Comparison of ENCODE assay signal across 8 cellular contexts in the genomic region with DNA sequence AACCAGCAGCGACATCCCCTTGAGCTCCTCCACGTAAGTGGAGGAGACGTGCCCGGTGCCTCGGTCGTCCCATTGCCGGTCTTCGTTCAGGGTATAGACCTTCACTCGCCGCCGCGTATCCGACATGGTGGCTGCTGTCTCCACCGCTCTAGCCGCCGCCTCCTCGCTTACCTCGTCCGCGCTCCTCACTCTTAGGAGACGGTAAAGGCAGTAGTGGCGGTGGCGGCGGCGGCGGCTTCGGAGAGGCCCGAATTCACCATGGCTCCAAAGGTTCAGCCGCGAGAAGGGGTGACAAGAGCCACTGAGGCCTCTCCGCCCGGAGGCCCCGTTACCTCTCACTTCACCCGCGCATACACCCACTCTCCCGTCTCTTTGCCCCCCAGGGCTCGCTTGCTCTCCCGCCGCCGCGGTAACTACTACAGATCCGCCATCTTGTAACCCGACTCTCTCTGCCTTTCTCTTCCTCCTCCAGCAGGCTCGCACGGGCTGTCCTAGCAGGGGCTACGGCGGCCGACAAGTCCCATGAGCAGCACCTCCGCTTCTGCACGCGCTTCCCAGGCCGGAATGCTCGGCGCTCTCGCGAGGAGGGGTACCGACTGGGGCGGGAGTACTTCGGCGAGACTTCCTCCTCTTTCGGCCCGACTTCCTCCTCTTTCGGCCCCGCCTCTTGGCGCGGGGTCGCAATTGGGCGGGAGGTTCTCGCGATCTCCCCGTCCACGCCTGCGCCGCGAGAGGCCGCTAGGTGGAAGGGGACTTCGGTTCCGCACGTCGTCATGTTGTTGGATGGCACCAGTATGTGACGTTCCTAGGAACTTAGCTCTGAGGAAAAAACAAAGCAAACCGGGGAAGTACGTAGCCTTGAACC. TPM values are rescaled to one million over a fixed set of nuclear protein-coding genes. Genes with fewer than 3 reads are reported as not detected.
DNase-seq lines count a peak whose midpoint lies in the region; ATAC-seq and TF ChIP-seq lines count a peak whose summit lies in the region.

A gene (minus strand): TSS at position 463 of the 865 bp plus-strand sequence. CDS start 337 bp downstream, at position 126.

- H3K9me3 ChIP-seq in liver (ENCODE audit: control insufficient read depth in 4 of 4, low read length in 3 of 4), result no peaks in the 10 kb centered on the region

- H3K27me3 ChIP-seq in dorsolateral prefrontal cortex (no peaks in the 10 kb centered on the region), liver (ENCODE audit: control insufficient read depth in 4 of 4, insufficient read depth in 4 of 4, low read length in 3 of 4) (no peaks in the 10 kb centered on the region)

- H3K4me3 ChIP-seq in dorsolateral prefrontal cortex (peak within 1 kb of the TSS; percentile 63 to 100 (median 96)), liver (ENCODE audit: low read depth in 1 of 3, low read length in 3 of 3) (peak within 1 kb of the TSS; percentile 58 to 100 (median 99))

- under 1% methylated on average over 83 of the region's 83 CpGs for WGBS in liver

- H3K9ac ChIP-seq in liver (ENCODE audit: low read depth in 1 of 2, low read length in 2 of 2), result peak within 1 kb of the TSS; percentile 94 to 100

- TF ChIP-seq CTCF in dorsolateral prefrontal cortex (IDR thresholded peaks at IDR 0.05 in 54 of 56, conservative IDR thresholded peaks at IDR 0.05 in 2 of 56; ENCODE audit: low read depth in 1 of 56, partially characterized antibody in 56 of 56) (peak in 54 of 56 donors; percentile 13 to 75 (median 56)), liver (IDR thresholded peaks at IDR 0.05; ENCODE audit: low read depth, low read length, missing input control) (peak; percentile 42)

- H3K27ac ChIP-seq in dorsolateral prefrontal cortex (peak within 1 kb of the TSS; percentile 86 to 100 (median 96)), liver (ENCODE audit: low read depth in 1 of 2, low read length in 2 of 2) (peak within 1 kb of the TSS; percentile 96 to 99)

- peaks cover 6 to 37% (median 26%) of the 10 kb centered on the region in 4 donors for H3K4me1 ChIP-seq in liver (ENCODE audit: control insufficient read depth in 4 of 4, insufficient read depth in 4 of 4, low read length in 3 of 4)

- intact Hi-C loops in dorsolateral prefrontal cortex (cut with DNase I), result loop anchor here (1.0 to 5.0 kb wide), 3 partner anchors 75 to 385 kb away; a partner anchor contains a TSS

- ATAC-seq in GM19372 (IDR thresholded peaks at IDR 0.05; ENCODE audit: low read depth, unreplicated experiment), result peak; percentile 83
- ATAC-seq in HG03558 (IDR thresholded peaks at IDR 0.05; ENCODE audit: extremely low read depth, unreplicated experiment), result peak; percentile 63

- peaks cover 0 to 12% (median 5%) of the 10 kb centered on the region in 4 donors for H3K36me3 ChIP-seq in liver (ENCODE audit: control insufficient read depth in 4 of 4, insufficient read depth in 3 of 4, low read depth in 1 of 4, low read length in 3 of 4)

- DNase-seq in CD1c-positive myeloid dendritic cell (ENCODE audit: extremely low spot score) (peak; percentile 100), NCI-H748 (lab: John Stamatoyannopoulos, UW; ENCODE audit: unreplicated experiment) (peak; percentile 98), dorsolateral prefrontal cortex (peak; percentile 95 to 99 (median 98))
- DNase-seq in activated CD4-positive, alpha-beta T cell treated with anti-CD3 and anti-CD28 coated beads, Interleukin-2, amount 50 U/mL, for 24 hours (ENCODE audit: low read depth in 1 of 2, low spot score in 1 of 2), result peak; percentile 92 to 98
- peak; percentile 98 for DNase-seq in stimulated activated CD4-positive, alpha-beta T cell treated with anti-CD3 and anti-CD28 coated beads, Interleukin-4, amount 100 ng/mL, for 24 hours

- TF ChIP-seq RAD21 in liver (IDR thresholded peaks at IDR 0.05), result peak; percentile 8 to 26

TF ChIP-seq in liver, 16 proteins besides CTCF, POLR2A, EP300 and RAD21:
- TF ChIP-seq HNF4G (IDR thresholded peaks at IDR 0.05) (no peak), SP1 (IDR thresholded peaks at IDR 0.05) (peak; percentile 88), HNF4A (conservative IDR thresholded peaks at IDR 0.05) (peak; percentile 51 to 68), FOXA1 (IDR thresholded peaks at IDR 0.05) (peak; percentile 77), JUND (IDR thresholded peaks at IDR 0.05) (peak in 1 of 2 donors; percentile 56), NR2F2 (IDR thresholded peaks at IDR 0.05) (peak; percentile 45), GABPA (IDR thresholded peaks at IDR 0.05 in 1 of 2, conservative IDR thresholded peaks at IDR 0.05 in 1 of 2) (peak; percentile 61 to 93), FOXA2 (IDR thresholded peaks at IDR 0.05) (peak; percentile 56), EGR1 (IDR thresholded peaks at IDR 0.05; ENCODE audit: low read depth in 2 of 2) (peak; percentile 31 to 68), TAF1 (conservative IDR thresholded peaks at IDR 0.05) (peak; percentile 94), YY1 (IDR thresholded peaks at IDR 0.05) (peak; percentile 99), RXRA (IDR thresholded peaks at IDR 0.05) (peak; percentile 52 to 62)
- TF ChIP-seq, protein P1, sequence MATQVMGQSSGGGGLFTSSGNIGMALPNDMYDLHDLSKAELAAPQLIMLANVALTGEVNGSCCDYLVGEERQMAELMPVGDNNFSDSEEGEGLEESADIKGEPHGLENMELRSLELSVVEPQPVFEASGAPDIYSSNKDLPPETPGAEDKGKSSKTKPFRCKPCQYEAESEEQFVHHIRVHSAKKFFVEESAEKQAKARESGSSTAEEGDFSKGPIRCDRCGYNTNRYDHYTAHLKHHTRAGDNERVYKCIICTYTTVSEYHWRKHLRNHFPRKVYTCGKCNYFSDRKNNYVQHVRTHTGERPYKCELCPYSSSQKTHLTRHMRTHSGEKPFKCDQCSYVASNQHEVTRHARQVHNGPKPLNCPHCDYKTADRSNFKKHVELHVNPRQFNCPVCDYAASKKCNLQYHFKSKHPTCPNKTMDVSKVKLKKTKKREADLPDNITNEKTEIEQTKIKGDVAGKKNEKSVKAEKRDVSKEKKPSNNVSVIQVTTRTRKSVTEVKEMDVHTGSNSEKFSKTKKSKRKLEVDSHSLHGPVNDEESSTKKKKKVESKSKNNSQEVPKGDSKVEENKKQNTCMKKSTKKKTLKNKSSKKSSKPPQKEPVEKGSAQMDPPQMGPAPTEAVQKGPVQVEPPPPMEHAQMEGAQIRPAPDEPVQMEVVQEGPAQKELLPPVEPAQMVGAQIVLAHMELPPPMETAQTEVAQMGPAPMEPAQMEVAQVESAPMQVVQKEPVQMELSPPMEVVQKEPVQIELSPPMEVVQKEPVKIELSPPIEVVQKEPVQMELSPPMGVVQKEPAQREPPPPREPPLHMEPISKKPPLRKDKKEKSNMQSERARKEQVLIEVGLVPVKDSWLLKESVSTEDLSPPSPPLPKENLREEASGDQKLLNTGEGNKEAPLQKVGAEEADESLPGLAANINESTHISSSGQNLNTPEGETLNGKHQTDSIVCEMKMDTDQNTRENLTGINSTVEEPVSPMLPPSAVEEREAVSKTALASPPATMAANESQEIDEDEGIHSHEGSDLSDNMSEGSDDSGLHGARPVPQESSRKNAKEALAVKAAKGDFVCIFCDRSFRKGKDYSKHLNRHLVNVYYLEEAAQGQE (IDR thresholded peaks at IDR 0.05), result peak; percentile 85
- TF ChIP-seq, protein P2, sequence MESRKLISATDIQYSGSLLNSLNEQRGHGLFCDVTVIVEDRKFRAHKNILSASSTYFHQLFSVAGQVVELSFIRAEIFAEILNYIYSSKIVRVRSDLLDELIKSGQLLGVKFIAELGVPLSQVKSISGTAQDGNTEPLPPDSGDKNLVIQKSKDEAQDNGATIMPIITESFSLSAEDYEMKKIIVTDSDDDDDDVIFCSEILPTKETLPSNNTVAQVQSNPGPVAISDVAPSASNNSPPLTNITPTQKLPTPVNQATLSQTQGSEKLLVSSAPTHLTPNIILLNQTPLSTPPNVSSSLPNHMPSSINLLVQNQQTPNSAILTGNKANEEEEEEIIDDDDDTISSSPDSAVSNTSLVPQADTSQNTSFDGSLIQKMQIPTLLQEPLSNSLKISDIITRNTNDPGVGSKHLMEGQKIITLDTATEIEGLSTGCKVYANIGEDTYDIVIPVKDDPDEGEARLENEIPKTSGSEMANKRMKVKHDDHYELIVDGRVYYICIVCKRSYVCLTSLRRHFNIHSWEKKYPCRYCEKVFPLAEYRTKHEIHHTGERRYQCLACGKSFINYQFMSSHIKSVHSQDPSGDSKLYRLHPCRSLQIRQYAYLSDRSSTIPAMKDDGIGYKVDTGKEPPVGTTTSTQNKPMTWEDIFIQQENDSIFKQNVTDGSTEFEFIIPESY (IDR thresholded peaks at IDR 0.05), result peak; percentile 100
- TF ChIP-seq, protein P3, sequence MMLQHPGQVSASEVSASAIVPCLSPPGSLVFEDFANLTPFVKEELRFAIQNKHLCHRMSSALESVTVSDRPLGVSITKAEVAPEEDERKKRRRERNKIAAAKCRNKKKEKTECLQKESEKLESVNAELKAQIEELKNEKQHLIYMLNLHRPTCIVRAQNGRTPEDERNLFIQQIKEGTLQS (IDR thresholded peaks at IDR 0.05), result peak; percentile 73
- TF ChIP-seq, protein P4, sequence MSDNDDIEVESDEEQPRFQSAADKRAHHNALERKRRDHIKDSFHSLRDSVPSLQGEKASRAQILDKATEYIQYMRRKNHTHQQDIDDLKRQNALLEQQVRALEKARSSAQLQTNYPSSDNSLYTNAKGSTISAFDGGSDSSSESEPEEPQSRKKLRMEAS (IDR thresholded peaks at IDR 0.05), result peak; percentile 99
TF ChIP-seq in liver: peak in this region for 15.

RNA-seq across cellular contexts. Expression of the gene that starts here (rescaled TPM):
- total RNA-seq in dorsolateral prefrontal cortex (10 to 100 TPM; 46.1 to 75.8 (median 59.3) TPM), liver (10 to 100 TPM; 41.6 to 57.7 TPM)
- 10 to 100 TPM; 17.4 to 20.3 TPM for polyA plus RNA-seq in liver

Comparison
In these comparisons a context has a peak if more than half of its experiments do, and no peak if none do; other contexts are left out.
1. Peak in every context shown above with its lines: DNase-seq, ATAC-seq, H3K4me3 ChIP-seq and H3K27ac ChIP-seq.